ENCODE assay signal across 23 cellular contexts in genomic region chr7:36777855-36778254, GRCh38. TPM values are rescaled to one million over a fixed set of nuclear protein-coding genes. Genes with fewer than 3 reads are reported as not detected.
A peak's percentile ranks its signal among the peaks of the same experiment; 100 is the strongest.
DNase-seq lines count a peak whose midpoint lies in the region; ATAC-seq and TF ChIP-seq lines count a peak whose summit lies in the region.
"Had no signal": no experiment of that assay in that cellular context is flagged by ENCODE, and none has a peak within 500 bp of the region (broad histone marks: within the 10 kb centered on the region; RNA-seq: fewer than 3 reads in every experiment).

No MANE protein-coding gene starts in this region.

- no peak for ATAC-seq in activated naive CD8-positive, alpha-beta T cell treated with anti-CD3 and anti-CD28 coated beads, Interleukin-2, amount 10 ng/mL, durations not matched to agents 7 days and 5 days (ENCODE audit: low read depth)
- no peak for ATAC-seq in stimulated activated naive CD8-positive, alpha-beta T cell treated with anti-CD3 and anti-CD28 coated beads, Interleukin-15, amount 100 ng/mL, for 72 hours
- ATAC-seq: left lung; stimulated activated memory B cell treated with anti-CD40 and anti-IgM and Interleukin-4, amounts not matched to agents 10 μg/mL and 1 μg/mL and 100 μg/mL, for 72 hours had no signal

- H3K27ac Mint-ChIP-seq in activated naive CD4-positive, alpha-beta T cell treated with anti-CD3 and anti-CD28 coated beads, Interleukin-2, amount 50 U/mL, for 24 hours, result peak overlapping the region; percentile 66
- H3K27ac Mint-ChIP-seq in activated naive CD8-positive, alpha-beta T cell treated with anti-CD3 and anti-CD28 coated beads, Interleukin-2, amount 10 ng/mL, durations not matched to agents 7 days and 5 days, result peak overlapping the region; percentile 65
- H3K27ac Mint-ChIP-seq in stimulated activated naive CD8-positive, alpha-beta T cell treated with anti-CD3 and anti-CD28 coated beads, Interleukin-15, amount 100 ng/mL, for 72 hours, result peak overlapping the region in 1 of 2 donors; percentile 34
- H3K27ac Mint-ChIP-seq in MCF 10A (ENCODE audit: low read depth, unreplicated experiment), result no peak overlapping the region

- intact Hi-C loops in MCF 10A (cut with micrococcal nuclease), result no loop called here

- POLR2A ChIA-PET in activated naive CD8-positive, alpha-beta T cell treated with anti-CD3 and anti-CD28 coated beads, Interleukin-2, amount 10 ng/mL, durations not matched to agents 7 days and 5 days (lab: Charles Lee), result interaction anchor here (0.6 to 4.6 kb wide), 5 partner anchors 8 to 54 kb away, joined by 3 to 23 read pairs (median 3); partner anchors contain the start of gene AOAH
- POLR2A ChIA-PET in MCF 10A (lab: Yijun Ruan, JAX), result interaction anchor here (0.5 to 1.9 kb wide), 4 partner anchors 11 to 268 kb away, joined by 3 to 7 read pairs (median 4); no protein-coding TSS in a partner anchor

- no TSS peak for BruUV-seq in MCF 10A (replicated peaks; lab: Mats Ljungman, UMichigan)

- peaks cover 91% of the 10 kb centered on the region for H3K4me1 Mint-ChIP-seq in activated naive CD4-positive, alpha-beta T cell treated with anti-CD3 and anti-CD28 coated beads, Interleukin-2, amount 50 U/mL, for 24 hours
- peaks cover 79% of the 10 kb centered on the region for H3K4me1 Mint-ChIP-seq in activated naive CD8-positive, alpha-beta T cell treated with anti-CD3 and anti-CD28 coated beads, Interleukin-2, amount 10 ng/mL, durations not matched to agents 7 days and 5 days
- H3K4me1 Mint-ChIP-seq in stimulated activated naive CD8-positive, alpha-beta T cell treated with anti-CD3 and anti-CD28 coated beads, Interleukin-15, amount 100 ng/mL, for 72 hours, result peaks cover 75% of the 10 kb centered on the region
- no peaks in the 10 kb centered on the region for H3K4me1 Mint-ChIP-seq in MCF 10A (ENCODE audit: insufficient read depth, unreplicated experiment)

- H3K4me3 Mint-ChIP-seq in activated naive CD4-positive, alpha-beta T cell treated with anti-CD3 and anti-CD28 coated beads, Interleukin-2, amount 50 U/mL, for 24 hours, result peak overlapping the region; percentile 35
- peak overlapping the region; percentile 29 for H3K4me3 Mint-ChIP-seq in activated naive CD8-positive, alpha-beta T cell treated with anti-CD3 and anti-CD28 coated beads, Interleukin-2, amount 10 ng/mL, durations not matched to agents 7 days and 5 days
- H3K4me3 Mint-ChIP-seq in stimulated activated naive CD8-positive, alpha-beta T cell treated with anti-CD3 and anti-CD28 coated beads, Interleukin-15, amount 100 ng/mL, for 72 hours, result peak overlapping the region; percentile 48 to 75
- no peak overlapping the region for H3K4me3 Mint-ChIP-seq in MCF 10A (ENCODE audit: unreplicated experiment)
- H3K4me3 Mint-ChIP-seq: dendritic cell treated with granulocyte-macrophage colony-stimulating factor and Interleukin-4, amounts not matched to agents 40 ng/mL and 50 ng/mL, for 4 days had no signal

- TF ChIP-seq CTCF in MCF 10A (IDR thresholded peaks at IDR 0.05; ENCODE audit: unreplicated experiment), result no peak

- CTCF ChIA-PET in MCF 10A (lab: Yijun Ruan, JAX), result interaction anchor here (1.1 kb wide), 1 partner anchor 290 kb away, joined by 3 read pairs; no protein-coding TSS in a partner anchor

- no peaks in the 10 kb centered on the region for H3K27me3 Mint-ChIP-seq in activated naive CD4-positive, alpha-beta T cell treated with anti-CD3 and anti-CD28 coated beads, Interleukin-2, amount 50 U/mL, for 24 hours
- no peaks in the 10 kb centered on the region for H3K27me3 Mint-ChIP-seq in activated naive CD8-positive, alpha-beta T cell treated with anti-CD3 and anti-CD28 coated beads, Interleukin-2, amount 10 ng/mL, durations not matched to agents 7 days and 5 days
- no peaks in the 10 kb centered on the region for H3K27me3 Mint-ChIP-seq in stimulated activated naive CD8-positive, alpha-beta T cell treated with anti-CD3 and anti-CD28 coated beads, Interleukin-15, amount 100 ng/mL, for 72 hours
- no peaks in the 10 kb centered on the region for H3K27me3 Mint-ChIP-seq in MCF 10A (ENCODE audit: insufficient read depth, unreplicated experiment)
- H3K27me3 Mint-ChIP-seq: dendritic cell treated with granulocyte-macrophage colony-stimulating factor and Interleukin-4, amounts not matched to agents 40 ng/mL and 50 ng/mL, for 4 days had no signal

- H3K9me3 Mint-ChIP-seq in activated naive CD4-positive, alpha-beta T cell treated with anti-CD3 and anti-CD28 coated beads, Interleukin-2, amount 50 U/mL, for 24 hours, result no peaks in the 10 kb centered on the region
- peaks cover 17% of the 10 kb centered on the region for H3K9me3 Mint-ChIP-seq in activated naive CD8-positive, alpha-beta T cell treated with anti-CD3 and anti-CD28 coated beads, Interleukin-2, amount 10 ng/mL, durations not matched to agents 7 days and 5 days
- no peaks in the 10 kb centered on the region for H3K9me3 Mint-ChIP-seq in stimulated activated naive CD8-positive, alpha-beta T cell treated with anti-CD3 and anti-CD28 coated beads, Interleukin-15, amount 100 ng/mL, for 72 hours
- peaks cover 14% of the 10 kb centered on the region for H3K9me3 Mint-ChIP-seq in MCF 10A (ENCODE audit: unreplicated experiment)
- H3K9me3 Mint-ChIP-seq: dendritic cell treated with granulocyte-macrophage colony-stimulating factor and Interleukin-4, amounts not matched to agents 40 ng/mL and 50 ng/mL, for 4 days had no signal

- no peak for DNase-seq in activated naive CD4-positive, alpha-beta T cell (lab: John Stamatoyannopoulos, UW)
- DNase-seq in MV-4-11 (lab: John Stamatoyannopoulos, UW) (peak; percentile 19), midbrain (lab: John Stamatoyannopoulos, UW) (no peak), putamen (ENCODE audit: low spot score) (no peak), MCF 10A (ENCODE audit: unreplicated experiment) (no peak)
- DNase-seq in activated naive CD8-positive, alpha-beta T cell treated with anti-CD3 and anti-CD28 coated beads, Interleukin-2, amount 10 ng/mL, durations not matched to agents 7 days and 5 days, result no peak
- no peak for DNase-seq in stimulated activated naive CD8-positive, alpha-beta T cell treated with anti-CD3 and anti-CD28 coated beads, Interleukin-15, amount 100 ng/mL, for 72 hours
- DNase-seq: aorta; DMS53; GM23248; hypothalamus; left lung; mesendoderm; NCI-H1436; NCI-H446 treated with DMSO at 0.1 percent for 48 hours; PC-9; SJCRH30; stimulated activated CD4-positive, alpha-beta T cell treated with anti-CD3 and anti-CD28 coated beads, Interleukin-2, amount 100 ng/mL, for 48 hours had no signal

- peaks cover 3% of the 10 kb centered on the region for H3K36me3 Mint-ChIP-seq in activated naive CD4-positive, alpha-beta T cell treated with anti-CD3 and anti-CD28 coated beads, Interleukin-2, amount 50 U/mL, for 24 hours
- H3K36me3 Mint-ChIP-seq in activated naive CD8-positive, alpha-beta T cell treated with anti-CD3 and anti-CD28 coated beads, Interleukin-2, amount 10 ng/mL, durations not matched to agents 7 days and 5 days, result peaks cover 50% of the 10 kb centered on the region
- no peaks in the 10 kb centered on the region for H3K36me3 Mint-ChIP-seq in MCF 10A (ENCODE audit: insufficient read depth, unreplicated experiment)

RNA-seq across cellular contexts. Expression of gene AOAH, which starts 53.6 kb away (rescaled TPM):
- total RNA-seq in activated naive CD8-positive, alpha-beta T cell treated with anti-CD3 and anti-CD28 coated beads, Interleukin-2, amount 10 ng/mL, durations not matched to agents 7 days and 5 days, result 10 to 100 TPM; 19.4 to 26.8 TPM
- not detected in 2 replicates for total RNA-seq in MCF 10A (2022)
- total RNA-seq: fibroblast of lung, GM23248, PC-9, smooth muscle cell had no signal

Comparison
In these comparisons a context has a peak if more than half of its experiments do, and no peak if none do; other contexts are left out.
1. RNA of gene AOAH, which starts 53.6 kb away (total RNA-seq): 19.4 to 26.8 TPM in activated naive CD8-positive, alpha-beta T cell treated with anti-CD3 and anti-CD28 coated beads, Interleukin-2, amount 10 ng/mL, durations not matched to agents 7 days and 5 days; not detected in MCF 10A; every median in the first group is over 10 times any median in the second.